19 cellular contexts compared by ENCODE assay signal in the genomic region with DNA sequence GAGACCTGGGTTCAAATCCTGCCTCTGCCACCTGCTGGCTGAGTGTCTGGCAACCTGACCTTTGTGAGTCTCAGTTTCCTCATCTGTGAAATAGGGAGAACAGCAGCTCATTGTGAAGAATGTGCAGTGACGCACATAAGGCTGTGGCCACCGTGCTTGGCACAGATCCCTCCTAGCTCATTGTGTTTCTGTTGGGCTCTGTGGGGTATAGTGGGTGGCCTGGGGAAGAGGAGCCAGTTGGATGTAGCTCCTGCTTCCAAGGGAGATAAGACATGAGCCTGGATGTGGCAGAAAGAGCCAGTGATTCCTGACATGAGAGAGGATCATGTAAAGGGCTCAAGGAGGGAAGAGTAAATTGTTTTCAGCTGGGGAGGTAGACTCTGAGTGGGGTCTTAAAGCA.
DNase-seq lines count a peak whose midpoint lies in the region; ATAC-seq, FAIRE-seq and TF ChIP-seq lines count a peak whose summit lies in the region.
"Had no signal": no experiment of that assay in that cellular context is flagged by ENCODE, and none has a peak within 500 bp of the region (broad histone marks: within the 10 kb centered on the region; RNA-seq: fewer than 3 reads in every experiment).

No MANE protein-coding gene starts in this region.

- H3K9me2 ChIP-seq in GM23338 (ENCODE audit: insufficient read depth): no peaks in the 10 kb centered on the region

- TF ChIP-seq RAD21 in K562 (CRISPR knock-in tag; conservative IDR thresholded peaks at IDR 0.05 in 1 of 2, IDR thresholded peaks at IDR 0.05 in 1 of 2): no peak

- H3K27me3 Mint-ChIP-seq in GM23338 (ENCODE audit: insufficient read depth, low read depth, poor library complexity) (peaks cover 2% of the 10 kb centered on the region), nephron progenitor cell (ENCODE audit: low read depth, poor library complexity) (peaks cover 42% of the 10 kb centered on the region)

- H3K27ac ChIP-seq in GM23338 (ENCODE audit: low read depth) (no peak overlapping the region), RWPE2 (ENCODE audit: poor library complexity, severe bottlenecking) (no peak overlapping the region), K562 (ENCODE audit: extremely low read depth, low read depth, low read length) (no peak overlapping the region), WERI-Rb-1 (no peak overlapping the region)
- H3K27ac ChIP-seq: BLaER1 had no signal

- H3K9me3 Mint-ChIP-seq in GM23338: no peaks in the 10 kb centered on the region
- H3K9me3 Mint-ChIP-seq in nephron progenitor cell: no peaks in the 10 kb centered on the region
- H3K9me3 Mint-ChIP-seq: CD14-positive monocyte; CD4-positive, alpha-beta memory T cell; H9 had no signal

- ATAC-seq in GM23338 (no peak), RWPE2 (ENCODE audit: low read depth) (no peak), K562 (no peak), GM19463 (IDR thresholded peaks at IDR 0.05; ENCODE audit: unreplicated experiment) (no peak), HG03460 (IDR thresholded peaks at IDR 0.05; ENCODE audit: unreplicated experiment) (no peak)

- peak overlapping the region; percentile 15; the same call in 1 of the 2 replicates for H3K27ac Mint-ChIP-seq in GM23338
- peak overlapping the region; percentile 1 for H3K27ac Mint-ChIP-seq in nephron progenitor cell
- H3K27ac Mint-ChIP-seq: CD14-positive monocyte; CD4-positive, alpha-beta memory T cell had no signal

- in situ Hi-C loops in K562 (cut with MboI): no loop called here

- no peak for TF ChIP-seq POLR2A in K562 (conservative IDR thresholded peaks at IDR 0.05)

- DNase-seq in GM23338 (ENCODE audit: low spot score): no peak
- DNase-seq in RWPE2 (ENCODE audit: low spot score): no peak
- no peak for DNase-seq in K562 (ENCODE audit: extremely low read depth in 1 of 4, low spot score in 3 of 4)
- no peak for DNase-seq in nephron progenitor cell
- no peak for DNase-seq in activated T-cell treated with anti-CD3 and anti-CD28 coated beads, Interleukin-2, amount 50 U/mL, for 1 hour
- DNase-seq in WERI-Rb-1: no peak
- DNase-seq: 8988T; CD4-positive, alpha-beta memory T cell; DMS79 treated with DMSO at 0.1 percent for 48 hours; GF-D8; GOT3; H9; IMR-90; KBM-7 had no signal

- H3K27me3 ChIP-seq in GM23338 (ENCODE audit: insufficient read depth) (no peaks in the 10 kb centered on the region), RWPE2 (ENCODE audit: insufficient read depth, poor library complexity, severe bottlenecking) (no peaks in the 10 kb centered on the region), K562 (ENCODE audit: control insufficient read depth in 2 of 2, insufficient read depth in 2 of 2, low read length in 2 of 2) (no peaks in the 10 kb centered on the region), WERI-Rb-1 (ENCODE audit: insufficient read depth, low read depth, severe bottlenecking) (no peaks in the 10 kb centered on the region)
- H3K27me3 ChIP-seq: BLaER1 had no signal

- H3K36me3 ChIP-seq in GM23338 (ENCODE audit: insufficient read depth) (no peaks in the 10 kb centered on the region), RWPE2 (ENCODE audit: low read depth) (no peaks in the 10 kb centered on the region), K562 (ENCODE audit: control insufficient read depth, insufficient read depth, low read length) (peaks cover 10% of the 10 kb centered on the region; the same call in 1 of the 3 replicates), WERI-Rb-1 (no peaks in the 10 kb centered on the region)
- H3K36me3 ChIP-seq: BLaER1 had no signal

- FAIRE-seq in K562 (lab: Jason Lieb, UNC): no peak
- FAIRE-seq: GM19239 had no signal

- WGBS in K562 (ENCODE audit: insufficient coverage, low coverage, missing lambda C conversion rate): 86% methylated on average over 2 of the region's 2 CpGs

- intact Hi-C loops in K562 (cut with micrococcal nuclease): no loop called here

- H3K4me2 ChIP-seq in GM23338: no peak overlapping the region
- no peak overlapping the region for H3K4me2 ChIP-seq in K562 (ENCODE audit: insufficient read depth, low read length)
- H3K4me2 ChIP-seq: BLaER1 had no signal

- no peak for TF ChIP-seq EP300 in K562 (IDR thresholded peaks at IDR 0.05; ENCODE audit: low read length)

- H3K4me1 ChIP-seq in GM23338 (ENCODE audit: insufficient read depth) (no peaks in the 10 kb centered on the region), RWPE2 (ENCODE audit: insufficient read depth, poor library complexity, severe bottlenecking) (peaks cover 6% of the 10 kb centered on the region), K562 (replicated peaks in 1 of 2; ENCODE audit: control insufficient read depth in 2 of 2, insufficient read depth in 2 of 2, low read length in 2 of 2) (peaks cover 0 to 5% of the 10 kb centered on the region in 2 experiments; a peak in 1 of 5 replicates)

- no peaks in the 10 kb centered on the region for H3K9me3 ChIP-seq in RWPE2 (ENCODE audit: severe bottlenecking)
- H3K9me3 ChIP-seq in K562 (replicated peaks; ENCODE audit: control insufficient read depth, insufficient read depth, low read depth, low read length): no peaks in the 10 kb centered on the region
- no peaks in the 10 kb centered on the region for H3K9me3 ChIP-seq in WERI-Rb-1 (ENCODE audit: severe bottlenecking)
- H3K9me3 ChIP-seq: BLaER1 had no signal

- H4K20me1 ChIP-seq in GM23338 (replicated peaks; ENCODE audit: insufficient read depth) (no peaks in the 10 kb centered on the region), K562 (replicated peaks; ENCODE audit: control insufficient read depth, insufficient read depth, low read length) (no peaks in the 10 kb centered on the region)
- H4K20me1 ChIP-seq: BLaER1 had no signal

- no peaks in the 10 kb centered on the region for H3K36me3 Mint-ChIP-seq in GM23338 (ENCODE audit: low read depth)
- H3K36me3 Mint-ChIP-seq in nephron progenitor cell (ENCODE audit: low read depth): no peaks in the 10 kb centered on the region
- H3K36me3 Mint-ChIP-seq: CD14-positive monocyte; CD4-positive, alpha-beta memory T cell had no signal

- no TSS peak for BruUV-seq in K562 (replicated peaks; lab: Mats Ljungman, UMichigan)

- POLR2A ChIA-PET in K562 (lab: Yijun Ruan, JAX): interaction anchor here (0.6 kb wide), 2 partner anchors 9 to 12 kb away, joined by 3 read pairs; no protein-coding TSS in a partner anchor

- H3K4me1 Mint-ChIP-seq in GM23338 (peaks cover 5% of the 10 kb centered on the region; the same call in 1 of the 3 replicates), nephron progenitor cell (peaks cover 20% of the 10 kb centered on the region)
- H3K4me1 Mint-ChIP-seq: CD14-positive monocyte; CD4-positive, alpha-beta memory T cell had no signal

- CTCF ChIA-PET in K562 (lab: Yijun Ruan, JAX; ENCODE audit: low intra/inter-chr PET ratio): no interaction called here

- H3K9ac ChIP-seq in K562 (ENCODE audit: insufficient read depth in 1 of 2, low read depth in 2 of 2, low read length in 2 of 2): no peak overlapping the region
- H3K9ac ChIP-seq: BLaER1 had no signal

- H2AFZ ChIP-seq in GM23338 (no peak overlapping the region), K562 (ENCODE audit: low read depth, low read length) (no peak overlapping the region)

- no peaks in the 10 kb centered on the region for H3K79me2 ChIP-seq in GM23338 (replicated peaks; ENCODE audit: insufficient read depth)
- no peaks in the 10 kb centered on the region for H3K79me2 ChIP-seq in K562 (ENCODE audit: control insufficient read depth, insufficient read depth, low read length)

- TF ChIP-seq CTCF in GM23338 (conservative IDR thresholded peaks at IDR 0.05; ENCODE audit: low read depth in 2 of 2) (no peak), RWPE2 (IDR thresholded peaks at IDR 0.05; ENCODE audit: poor library complexity, severe bottlenecking) (peak; percentile 3), K562 (IDR thresholded peaks at IDR 0.05 in 2 of 3, conservative IDR thresholded peaks at IDR 0.05 in 1 of 3; ENCODE audit: insufficient read depth in 2 of 3, low read depth in 1 of 3, low read length in 3 of 3) (no peak), nephron progenitor cell (IDR thresholded peaks at IDR 0.05) (no peak), WERI-Rb-1 (IDR thresholded peaks at IDR 0.05; ENCODE audit: low read depth, low read length) (no peak)

- H3K9me1 ChIP-seq in K562 (ENCODE audit: control insufficient read depth, insufficient read depth, low read length): no peaks in the 10 kb centered on the region

- H3K4me3 ChIP-seq in GM23338 (no peak overlapping the region), RWPE2 (ENCODE audit: severe bottlenecking) (no peak overlapping the region), K562 (no peak overlapping the region), WERI-Rb-1 (ENCODE audit: low read depth, low read length) (no peak overlapping the region)
- H3K4me3 ChIP-seq: BLaER1 had no signal

- no peaks in the 10 kb centered on the region for H3F3A ChIP-seq in GM23338 (replicated peaks; ENCODE audit: low read depth)

- H3K4me3 Mint-ChIP-seq in GM23338: no peak overlapping the region
- peak overlapping the region; percentile 21 for H3K4me3 Mint-ChIP-seq in nephron progenitor cell
- H3K4me3 Mint-ChIP-seq: CD14-positive monocyte; CD4-positive, alpha-beta memory T cell; H9 had no signal

TF ChIP-seq in GM23338, 12 proteins besides CTCF, POLR2A, EP300 and RAD21:
- TF ChIP-seq ZNF331 (CRISPR knock-in tag; IDR thresholded peaks at IDR 0.05; ENCODE audit: low read depth): no peak

TF ChIP-seq in K562, 482 proteins besides CTCF, POLR2A, EP300 and RAD21:
- peak; percentile 54; the same call in 1 of the 2 replicates for TF ChIP-seq ESRRA (IDR thresholded peaks at IDR 0.05; ENCODE audit: borderline replicate concordance, low read depth)
- no peak for TF ChIP-seq SMAD4 (CRISPR knock-in tag; conservative IDR thresholded peaks at IDR 0.05)
- TF ChIP-seq RBM25 (IDR thresholded peaks at IDR 0.05; ENCODE audit: low read depth, low read length, severe bottlenecking): peak; percentile 18
